In the genomic region with DNA sequence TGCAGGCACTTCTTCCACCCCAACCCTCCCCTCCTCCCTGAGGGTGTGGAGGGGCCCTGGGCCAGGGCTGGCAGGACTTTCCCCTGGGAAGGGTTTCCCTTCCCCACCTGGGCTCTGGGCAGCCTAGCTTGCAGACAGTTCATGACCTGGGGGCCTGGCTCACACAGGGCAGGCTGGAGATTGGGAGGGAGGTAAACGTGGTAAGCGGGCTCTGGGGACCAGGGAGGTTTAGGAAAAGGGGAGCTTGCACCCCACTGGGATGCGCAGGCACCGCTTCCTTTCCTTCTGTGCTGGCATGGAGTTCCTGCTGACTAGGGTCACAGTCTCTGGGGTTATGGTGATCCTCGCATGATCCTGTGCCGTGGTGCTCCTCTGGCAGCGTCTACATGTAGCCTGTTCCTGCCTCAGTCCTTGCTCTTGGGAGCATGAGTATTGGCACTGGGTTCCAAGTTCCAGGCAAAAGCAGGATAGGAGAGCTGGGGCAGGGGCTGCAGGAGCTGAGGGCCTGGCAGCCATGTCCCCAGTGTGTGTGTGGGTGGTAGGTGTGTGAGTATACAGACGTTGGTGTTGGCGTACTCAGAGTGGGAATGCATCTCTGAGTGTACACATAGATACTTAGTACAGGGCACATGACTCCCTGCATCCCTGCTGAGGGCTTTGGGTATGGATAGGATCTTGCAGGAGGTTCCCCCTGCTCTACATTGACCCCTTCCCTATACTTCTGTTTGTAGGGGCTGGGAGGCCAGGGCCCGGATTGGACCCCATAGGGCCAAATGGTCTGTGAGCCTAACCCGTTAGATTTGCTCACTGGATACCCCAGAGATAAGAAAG, we compare ENCODE assay signal across 23 cellular contexts. TPM values are rescaled to one million over a fixed set of nuclear protein-coding genes. Genes with fewer than 3 reads are reported as not detected.
DNase-seq lines count a peak whose midpoint lies in the region; ATAC-seq and TF ChIP-seq lines count a peak whose summit lies in the region.
"Had no signal": no experiment of that assay in that cellular context is flagged by ENCODE, and none has a peak within 500 bp of the region (broad histone marks: within the 10 kb centered on the region; RNA-seq: fewer than 3 reads in every experiment).

No MANE protein-coding gene starts in this region.

- H3K27me3 Mint-ChIP-seq in IgD-negative memory B cell (no peaks in the 10 kb centered on the region), chondrocyte (ENCODE audit: low read depth) (no peaks in the 10 kb centered on the region)
- H3K27me3 Mint-ChIP-seq: CD4-positive, alpha-beta T cell had no signal

- no peak overlapping the region for H2AFZ ChIP-seq in osteoblast (ENCODE audit: low read length)

- no peak overlapping the region for H3K4me3 ChIP-seq in lower lobe of right lung
- no peak overlapping the region for H3K4me3 ChIP-seq in osteoblast (ENCODE audit: insufficient read depth, low read length)
- H3K4me3 ChIP-seq: BLaER1 treated with 17β-estradiol and CSF1 and Interleukin-3, amounts not matched to agents 10 nM and 100 nM; MG63; SK-N-MC had no signal

- H3K9me3 ChIP-seq in lower lobe of right lung (no peaks in the 10 kb centered on the region), osteoblast (ENCODE audit: low read depth, low read length) (no peaks in the 10 kb centered on the region)
- H3K9me3 ChIP-seq: BLaER1 treated with 17β-estradiol and CSF1 and Interleukin-3, amounts not matched to agents 10 nM and 100 nM; MG63 had no signal

- DNase-seq in chondrocyte (ENCODE audit: low spot score) (peak; percentile 61), lower lobe of right lung (peak; percentile 18), osteoblast (ENCODE audit: insufficient read length, low spot score, missing footprints) (peak; percentile 67), NCI-H226 (no peak), HEK293T (ENCODE audit: extremely low spot score) (no peak)
- no peak for DNase-seq in activated CD4-positive, alpha-beta T cell treated with anti-CD3 and anti-CD28 coated beads for 48 hours
- DNase-seq: CD4-positive, alpha-beta T cell; GOT3; HCEC 1CT; KG1; MG63; NCI-H1105 treated with DMSO at 0.1 percent for 48 hours; NCI-H146; NCI-H1930; NCI-H2107; NCI-H446; NCI-H524 treated with DMSO at 0.1 percent for 48 hours; NCI-H774; SIG-M5 had no signal

- H3K4me1 ChIP-seq in lower lobe of right lung (peaks cover 8% of the 10 kb centered on the region), osteoblast (ENCODE audit: insufficient read depth, low read length) (no peaks in the 10 kb centered on the region)

- intact Hi-C loops in lower lobe of right lung (cut with DNase I) = no loop called here

- CTCF ChIA-PET in HEK293T (lab: Yijun Ruan, JAX) = interaction anchor here (1.2 kb wide), 1 partner anchor 74 kb away, joined by 3 read pairs; no protein-coding TSS in a partner anchor

- H3K27ac Mint-ChIP-seq in IgD-negative memory B cell = peak overlapping the region in 2 of 3 donors; percentile 31 to 80
- no peak overlapping the region for H3K27ac Mint-ChIP-seq in chondrocyte (ENCODE audit: unreplicated experiment)
- H3K27ac Mint-ChIP-seq: CD4-positive, alpha-beta T cell had no signal

- no peak overlapping the region for H3K4me2 ChIP-seq in osteoblast (ENCODE audit: insufficient read depth, low read length)
- H3K4me2 ChIP-seq: BLaER1 treated with 17β-estradiol and CSF1 and Interleukin-3, amounts not matched to agents 10 nM and 100 nM had no signal

- H4K20me1 ChIP-seq in osteoblast (ENCODE audit: insufficient read depth, low read length) = peaks cover 2% of the 10 kb centered on the region

- POLR2A ChIA-PET in HEK293T (lab: Yijun Ruan, JAX) = interaction anchor here (1.2 kb wide), 1 partner anchor 16 kb away, joined by 4 read pairs; the partner anchor contains the start of gene WDR82

- TF ChIP-seq CTCF in chondrocyte (IDR thresholded peaks at IDR 0.05) = no peak
- no peak for TF ChIP-seq CTCF in lower lobe of right lung (IDR thresholded peaks at IDR 0.05)
- TF ChIP-seq CTCF in osteoblast (IDR thresholded peaks at IDR 0.05; ENCODE audit: extremely low read depth, low read depth, low read length) = no peak

- no peak overlapping the region for H3K27ac ChIP-seq in lower lobe of right lung
- no peak overlapping the region for H3K27ac ChIP-seq in osteoblast (ENCODE audit: low read depth, low read length)
- H3K27ac ChIP-seq: BLaER1 treated with 17β-estradiol and CSF1 and Interleukin-3, amounts not matched to agents 10 nM and 100 nM; SK-N-MC had no signal

- peaks cover 16% of the 10 kb centered on the region for H3K79me2 ChIP-seq in osteoblast (ENCODE audit: insufficient read depth, low read length)

- H3K4me3 Mint-ChIP-seq in IgD-negative memory B cell (no peak overlapping the region), chondrocyte (ENCODE audit: unreplicated experiment) (no peak overlapping the region)
- H3K4me3 Mint-ChIP-seq: CD4-positive, alpha-beta T cell had no signal

- H3K36me3 Mint-ChIP-seq in IgD-negative memory B cell (peaks cover 4% of the 10 kb centered on the region), chondrocyte (ENCODE audit: low read depth) (peaks cover 4% of the 10 kb centered on the region)

- H3K27me3 ChIP-seq in lower lobe of right lung (ENCODE audit: low read depth) = no peaks in the 10 kb centered on the region
- H3K27me3 ChIP-seq in osteoblast (ENCODE audit: insufficient read depth, low read length) = no peaks in the 10 kb centered on the region
- H3K27me3 ChIP-seq: BLaER1 treated with 17β-estradiol and CSF1 and Interleukin-3, amounts not matched to agents 10 nM and 100 nM; MG63 had no signal

- no peak for ATAC-seq in lower lobe of right lung
- no peak for ATAC-seq in HG03175 (IDR thresholded peaks at IDR 0.05; ENCODE audit: unreplicated experiment)

- H3K36me3 ChIP-seq in lower lobe of right lung (peaks cover 36% of the 10 kb centered on the region), osteoblast (ENCODE audit: insufficient read depth, low read length) (peaks cover 10% of the 10 kb centered on the region)
- H3K36me3 ChIP-seq: MG63 had no signal

- peaks cover 0 to 11% (median 3%) of the 10 kb centered on the region in 3 donors for H3K4me1 Mint-ChIP-seq in IgD-negative memory B cell
- H3K4me1 Mint-ChIP-seq in chondrocyte (ENCODE audit: low read depth) = peaks cover 11% of the 10 kb centered on the region

- H3K9me3 Mint-ChIP-seq in IgD-negative memory B cell (no peaks in the 10 kb centered on the region), chondrocyte (ENCODE audit: low read depth) (no peaks in the 10 kb centered on the region)
- H3K9me3 Mint-ChIP-seq: CD4-positive, alpha-beta T cell had no signal

TF ChIP-seq in HEK293T, 16 proteins besides CTCF, POLR2A, EP300 and RAD21:
- TF ChIP-seq NFRKB (IDR thresholded peaks at IDR 0.05) (no peak), ARNT (IDR thresholded peaks at IDR 0.05) (no peak), LEF1 (IDR thresholded peaks at IDR 0.05; ENCODE audit: borderline replicate concordance) (no peak), FOXA1 (IDR thresholded peaks at IDR 0.05) (no peak), SUZ12 (IDR thresholded peaks at IDR 0.05) (no peak), PKNOX1 (IDR thresholded peaks at IDR 0.05) (no peak), BHLHE40 (IDR thresholded peaks at IDR 0.05; ENCODE audit: borderline replicate concordance) (no peak), ZNF384 (IDR thresholded peaks at IDR 0.05) (no peak), SP1 (IDR thresholded peaks at IDR 0.05) (no peak), HDGF (IDR thresholded peaks at IDR 0.05; ENCODE audit: borderline replicate concordance) (no peak), L3MBTL2 (conservative IDR thresholded peaks at IDR 0.05) (no peak), FOXK2 (IDR thresholded peaks at IDR 0.05) (no peak), FOXM1 (IDR thresholded peaks at IDR 0.05; ENCODE audit: borderline replicate concordance) (no peak), ELF4 (IDR thresholded peaks at IDR 0.05) (no peak), TARDBP (IDR thresholded peaks at IDR 0.05) (no peak), CTBP1 (IDR thresholded peaks at IDR 0.05; ENCODE audit: borderline replicate concordance) (no peak)

RNA-seq across cellular contexts. Expression of gene GLYCTK, which starts 6.9 kb away (rescaled TPM):
- 7.4 TPM for polyA plus RNA-seq in IgD-negative memory B cell
- 4.8 to 9.8 TPM (median 5.0 TPM) in 3 replicates for total RNA-seq in chondrocyte
- 9.5 TPM for total RNA-seq in lower lobe of right lung
- total RNA-seq in osteoblast = 13.8 and 15.0 TPM in 2 replicates

RNA-seq across cellular contexts. Expression of gene WDR82, which starts 16.1 kb away (rescaled TPM):
- 55.0 TPM for polyA plus RNA-seq in IgD-negative memory B cell
- total RNA-seq in chondrocyte (73.0 to 74.9 TPM (median 74.7 TPM) in 3 replicates), lower lobe of right lung (60.2 TPM), osteoblast (54.2 and 58.3 TPM in 2 replicates)

RNA-seq across cellular contexts. Expression of gene DNAH1, which starts 21.6 kb away (rescaled TPM):
- 1.1 TPM for polyA plus RNA-seq in IgD-negative memory B cell
- total RNA-seq in chondrocyte (5.0 to 9.4 TPM (median 5.4 TPM) in 3 replicates), lower lobe of right lung (16.4 TPM), osteoblast (8.0 and 8.7 TPM in 2 replicates)

RNA-seq across cellular contexts. Expression of gene PPM1M, which starts 49.0 kb away (rescaled TPM):
- polyA plus RNA-seq in IgD-negative memory B cell = 51.3 TPM
- total RNA-seq in chondrocyte (14.5 to 20.8 TPM (median 20.1 TPM) in 3 replicates), lower lobe of right lung (53.4 TPM), osteoblast (23.9 and 28.2 TPM in 2 replicates)

RNA-seq across cellular contexts. Expression of gene TWF2, which starts 55.6 kb away (rescaled TPM):
- polyA plus RNA-seq in IgD-negative memory B cell = 108 TPM
- total RNA-seq in chondrocyte = 58.9 to 65.9 TPM (median 65.2 TPM) in 3 replicates
- 62.2 TPM for total RNA-seq in lower lobe of right lung
- total RNA-seq in osteoblast = 115 and 138 TPM in 2 replicates

Comparison
In these comparisons a context has a peak if more than half of its experiments do, and no peak if none do; other contexts are left out.
1. DNase-seq: peak in chondrocyte (single experiment), lower lobe of right lung (single experiment) and osteoblast (single experiment); none in activated CD4-positive, alpha-beta T cell treated with anti-CD3 and anti-CD28 coated beads for 48 hours (single experiment), NCI-H226 (single experiment) and HEK293T (single experiment).